8 cellular contexts compared by ENCODE assay signal in the genomic region with DNA sequence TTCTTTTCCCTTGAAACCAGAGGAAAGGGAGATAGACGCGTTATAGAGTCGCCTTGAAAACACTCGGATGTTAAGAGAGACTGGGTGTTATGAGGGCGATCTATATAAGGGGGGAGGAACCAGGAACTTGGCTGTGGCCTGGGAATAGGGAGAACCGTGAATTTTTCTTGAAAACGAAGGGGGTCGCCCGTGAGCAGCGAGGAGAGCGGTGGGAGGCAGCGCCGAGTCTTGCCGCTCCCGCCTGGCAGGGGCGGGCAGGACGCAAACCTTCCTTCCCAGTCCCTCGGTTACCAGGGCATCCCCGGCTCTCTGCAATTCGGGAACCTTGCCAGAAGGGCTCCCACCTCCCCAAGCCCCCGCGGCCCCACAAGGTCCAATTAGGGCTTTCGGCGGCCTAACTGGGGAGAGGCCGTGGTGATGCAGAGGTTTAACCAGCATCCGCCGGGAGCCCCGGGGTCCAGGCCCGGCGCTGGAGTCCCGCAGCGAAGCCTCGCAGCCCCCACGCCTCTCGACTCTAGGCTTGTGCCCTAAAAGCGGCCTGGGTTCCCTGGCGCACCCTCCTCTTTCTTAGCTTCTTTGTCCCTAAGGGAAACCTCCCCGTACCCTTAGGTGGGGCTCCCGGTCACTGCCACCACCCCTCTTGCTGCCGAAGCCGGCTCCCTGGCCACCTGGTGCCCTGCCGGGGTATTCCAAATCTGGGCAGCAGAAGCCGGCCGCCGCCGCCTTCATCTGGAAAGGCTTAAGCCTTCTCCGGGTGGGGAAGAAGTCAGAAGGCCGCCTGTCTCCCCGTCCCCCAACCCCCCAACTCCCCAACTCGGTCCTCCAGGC. TPM values are rescaled to one million over a fixed set of nuclear protein-coding genes. Genes with fewer than 3 reads are reported as not detected.
A peak's percentile ranks its signal among the peaks of the same experiment; 100 is the strongest.
DNase-seq lines count a peak whose midpoint lies in the region; ATAC-seq lines count a peak whose summit lies in the region.

No MANE protein-coding gene starts in this region.

- CTCF ChIA-PET in activated CD4-positive, alpha-beta T cell treated with anti-CD3 and anti-CD28 coated beads, Interleukin-2, amount 10 ng/mL, durations not matched to agents 7 days and 5 days (lab: Charles Lee) = no interaction called here

- POLR2A ChIA-PET in activated CD4-positive, alpha-beta T cell treated with anti-CD3 and anti-CD28 coated beads, Interleukin-2, amount 10 ng/mL, durations not matched to agents 7 days and 5 days (lab: Charles Lee) = no interaction called here

- H3K36me3 Mint-ChIP-seq in activated CD4-positive, alpha-beta T cell treated with anti-CD3 and anti-CD28 coated beads, Interleukin-2, amount 10 ng/mL, durations not matched to agents 7 days and 5 days (ENCODE audit: low read depth) = no peaks in the 10 kb centered on the region

- no peaks in the 10 kb centered on the region for H3K9me3 Mint-ChIP-seq in activated CD4-positive, alpha-beta T cell treated with anti-CD3 and anti-CD28 coated beads, Interleukin-2, amount 10 ng/mL, durations not matched to agents 7 days and 5 days

- H3K4me1 Mint-ChIP-seq in activated CD4-positive, alpha-beta T cell treated with anti-CD3 and anti-CD28 coated beads, Interleukin-2, amount 10 ng/mL, durations not matched to agents 7 days and 5 days = no peaks in the 10 kb centered on the region

- DNase-seq in activated CD4-positive, alpha-beta T cell treated with anti-CD3 and anti-CD28 coated beads, Interleukin-2, amount 10 ng/mL, durations not matched to agents 7 days and 5 days = no peak
- no peak for DNase-seq in activated CD4-positive, alpha-beta T cell treated with anti-CD3 and anti-CD28 coated beads, Interleukin-2, amount 50 U/mL, for 4 hours
- DNase-seq in NCI-H2196 (lab: John Stamatoyannopoulos, UW; ENCODE audit: unreplicated experiment) (peak; percentile 6), left cardiac atrium (peak; percentile 56), posterior cingulate gyrus (peak; percentile 68 to 96 (median 84)), KG1 (lab: John Stamatoyannopoulos, UW) (no peak)

- peaks cover 23% of the 10 kb centered on the region for H3K27me3 Mint-ChIP-seq in activated CD4-positive, alpha-beta T cell treated with anti-CD3 and anti-CD28 coated beads, Interleukin-2, amount 10 ng/mL, durations not matched to agents 7 days and 5 days

- no peak overlapping the region for H3K27ac Mint-ChIP-seq in activated CD4-positive, alpha-beta T cell treated with anti-CD3 and anti-CD28 coated beads, Interleukin-2, amount 10 ng/mL, durations not matched to agents 7 days and 5 days

- H3K4me3 Mint-ChIP-seq in activated CD4-positive, alpha-beta T cell treated with anti-CD3 and anti-CD28 coated beads, Interleukin-2, amount 10 ng/mL, durations not matched to agents 7 days and 5 days = peak overlapping the region; percentile 2

- peak overlapping the region; percentile 40 for H3K27ac ChIP-seq in angular gyrus (ENCODE audit: low read depth, low read length)

- ATAC-seq in HG02798 (IDR thresholded peaks at IDR 0.05; ENCODE audit: poor library complexity, unreplicated experiment) (peak; percentile 17), left cardiac atrium (peak; percentile 71 to 80)

- intact Hi-C loops in left cardiac atrium (cut with DNase I) = loop anchor here (5.0 to 10.0 kb wide), 3 partner anchors 35 to 278 kb away; no protein-coding TSS in a partner anchor
- intact Hi-C loops in posterior cingulate gyrus (cut with DNase I) = loop anchor here (2.0 to 5.0 kb wide), 3 partner anchors 276 to 514 kb away; no protein-coding TSS in a partner anchor

RNA-seq across cellular contexts. Expression of a gene that starts 0.7 kb away (rescaled TPM):
- total RNA-seq in activated CD4-positive, alpha-beta T cell treated with anti-CD3 and anti-CD28 coated beads, Interleukin-2, amount 10 ng/mL, durations not matched to agents 7 days and 5 days = not detected
- total RNA-seq in left cardiac atrium = 100 to 1,000 TPM; 117 to 119 TPM

Comparison
In these comparisons a context has a peak if more than half of its experiments do, and no peak if none do; other contexts are left out.
1. DNase-seq: peak in NCI-H2196 (single experiment), left cardiac atrium (single experiment) and posterior cingulate gyrus (10 of 10); none in activated CD4-positive, alpha-beta T cell treated with anti-CD3 and anti-CD28 coated beads, Interleukin-2, amount 10 ng/mL, durations not matched to agents 7 days and 5 days (single experiment), activated CD4-positive, alpha-beta T cell treated with anti-CD3 and anti-CD28 coated beads, Interleukin-2, amount 50 U/mL, for 4 hours (0 of 2) and KG1 (single experiment).
2. RNA of a gene that starts 0.7 kb away (total RNA-seq): 117 to 119 TPM in left cardiac atrium; not detected in activated CD4-positive, alpha-beta T cell treated with anti-CD3 and anti-CD28 coated beads, Interleukin-2, amount 10 ng/mL, durations not matched to agents 7 days and 5 days; every median in the first group is over 100 times any median in the second.